In the genomic region with DNA sequence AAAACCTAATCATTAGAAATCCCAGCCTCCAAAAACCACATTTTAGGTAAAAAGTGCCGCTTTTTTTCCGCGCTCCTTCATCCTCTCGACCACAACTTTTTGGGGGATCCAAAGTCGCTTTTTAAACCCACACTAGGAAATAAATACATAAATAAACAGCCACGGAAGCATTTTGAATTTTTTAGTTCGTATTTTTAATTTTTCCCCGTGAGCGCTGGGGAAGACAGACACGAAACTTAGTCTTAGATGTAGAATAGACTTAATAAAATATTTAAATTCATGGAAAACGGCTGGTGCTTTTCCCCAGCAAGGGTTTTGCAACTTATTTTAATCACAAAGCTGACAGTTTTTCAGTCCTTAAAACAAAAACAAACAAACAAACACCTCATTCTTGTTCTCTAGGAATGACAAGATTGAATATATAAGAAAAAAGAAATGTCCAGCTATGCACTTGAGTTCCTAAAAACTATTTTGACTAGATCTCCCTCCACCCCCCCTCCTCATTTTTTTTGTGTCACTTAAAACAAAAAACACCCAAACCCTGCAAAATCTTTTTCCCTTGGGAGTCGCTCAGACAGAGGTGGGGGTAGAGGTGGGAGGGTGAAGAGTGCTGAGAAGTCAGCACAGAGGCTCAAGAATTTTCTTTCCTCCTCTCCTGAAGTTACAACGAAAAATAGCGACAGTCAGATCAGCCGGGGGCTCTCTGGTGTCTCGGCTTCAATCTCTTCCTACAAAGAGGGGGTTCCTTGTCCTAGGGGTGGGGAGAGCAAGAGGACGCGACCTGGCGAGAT, we compare ENCODE assay signal across 1 cellular context.
A peak's percentile ranks its signal among the peaks of the same experiment; 100 is the strongest.
TF ChIP-seq lines count a peak whose summit lies in the region.

No MANE protein-coding gene starts in this region.

TF ChIP-seq in K562, 482 proteins besides CTCF, POLR2A, EP300 and RAD21 (continued from another document):
- TF ChIP-seq SREBF1 (IDR thresholded peaks at IDR 0.05; ENCODE audit: borderline replicate concordance, low read depth, low read length) (no peak), ZNF41 (CRISPR knock-in tag; conservative IDR thresholded peaks at IDR 0.05) (no peak), IRF9 (tag; IDR thresholded peaks at IDR 0.05) (no peak), CBX8 (IDR thresholded peaks at IDR 0.05; ENCODE audit: borderline replicate concordance, extremely low read depth, low read depth, low read length, poor library complexity, severe bottlenecking) (peak; percentile 98), NFIX (CRISPR knock-in tag; IDR thresholded peaks at IDR 0.05; ENCODE audit: low read depth) (no peak), HLTF (IDR thresholded peaks at IDR 0.05) (no peak), CBX2 (IDR thresholded peaks at IDR 0.05; ENCODE audit: insufficient read depth, low read length, poor library complexity, severe bottlenecking) (peak; percentile 99), L3MBTL2 (IDR thresholded peaks at IDR 0.05) (no peak), BRCA1 (IDR thresholded peaks at IDR 0.05) (no peak), BRCA1 (CRISPR knock-in tag; IDR thresholded peaks at IDR 0.05) (no peak), SMAD3 (CRISPR knock-in tag; conservative IDR thresholded peaks at IDR 0.05) (no peak), NR4A1 (CRISPR knock-in tag; IDR thresholded peaks at IDR 0.05) (no peak), NR4A1 (tag; IDR thresholded peaks at IDR 0.05) (no peak), HDAC8 (tag; IDR thresholded peaks at IDR 0.05) (no peak), PML (IDR thresholded peaks at IDR 0.05; ENCODE audit: low read length) (no peak; the same call in 1 of the 2 replicates), RNF2 (IDR thresholded peaks at IDR 0.05) (peak; percentile 9; the same call in 1 of the 2 replicates)
- TF ChIP-seq, protein P1, sequence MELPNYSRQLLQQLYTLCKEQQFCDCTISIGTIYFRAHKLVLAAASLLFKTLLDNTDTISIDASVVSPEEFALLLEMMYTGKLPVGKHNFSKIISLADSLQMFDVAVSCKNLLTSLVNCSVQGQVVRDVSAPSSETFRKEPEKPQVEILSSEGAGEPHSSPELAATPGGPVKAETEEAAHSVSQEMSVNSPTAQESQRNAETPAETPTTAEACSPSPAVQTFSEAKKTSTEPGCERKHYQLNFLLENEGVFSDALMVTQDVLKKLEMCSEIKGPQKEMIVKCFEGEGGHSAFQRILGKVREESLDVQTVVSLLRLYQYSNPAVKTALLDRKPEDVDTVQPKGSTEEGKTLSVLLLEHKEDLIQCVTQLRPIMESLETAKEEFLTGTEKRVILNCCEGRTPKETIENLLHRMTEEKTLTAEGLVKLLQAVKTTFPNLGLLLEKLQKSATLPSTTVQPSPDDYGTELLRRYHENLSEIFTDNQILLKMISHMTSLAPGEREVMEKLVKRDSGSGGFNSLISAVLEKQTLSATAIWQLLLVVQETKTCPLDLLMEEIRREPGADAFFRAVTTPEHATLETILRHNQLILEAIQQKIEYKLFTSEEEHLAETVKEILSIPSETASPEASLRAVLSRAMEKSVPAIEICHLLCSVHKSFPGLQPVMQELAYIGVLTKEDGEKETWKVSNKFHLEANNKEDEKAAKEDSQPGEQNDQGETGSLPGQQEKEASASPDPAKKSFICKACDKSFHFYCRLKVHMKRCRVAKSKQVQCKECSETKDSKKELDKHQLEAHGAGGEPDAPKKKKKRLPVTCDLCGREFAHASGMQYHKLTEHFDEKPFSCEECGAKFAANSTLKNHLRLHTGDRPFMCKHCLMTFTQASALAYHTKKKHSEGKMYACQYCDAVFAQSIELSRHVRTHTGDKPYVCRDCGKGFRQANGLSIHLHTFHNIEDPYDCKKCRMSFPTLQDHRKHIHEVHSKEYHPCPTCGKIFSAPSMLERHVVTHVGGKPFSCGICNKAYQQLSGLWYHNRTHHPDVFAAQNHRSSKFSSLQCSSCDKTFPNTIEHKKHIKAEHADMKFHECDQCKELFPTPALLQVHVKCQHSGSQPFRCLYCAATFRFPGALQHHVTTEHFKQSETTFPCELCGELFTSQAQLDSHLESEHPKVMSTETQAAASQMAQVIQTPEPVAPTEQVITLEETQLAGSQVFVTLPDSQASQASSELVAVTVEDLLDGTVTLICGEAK (IDR thresholded peaks at IDR 0.05) = peak; percentile 48; the same call in 1 of the 2 replicates
- TF ChIP-seq, protein P1 (CRISPR knock-in tag; IDR thresholded peaks at IDR 0.05) = no peak
- TF ChIP-seq, protein P2, sequence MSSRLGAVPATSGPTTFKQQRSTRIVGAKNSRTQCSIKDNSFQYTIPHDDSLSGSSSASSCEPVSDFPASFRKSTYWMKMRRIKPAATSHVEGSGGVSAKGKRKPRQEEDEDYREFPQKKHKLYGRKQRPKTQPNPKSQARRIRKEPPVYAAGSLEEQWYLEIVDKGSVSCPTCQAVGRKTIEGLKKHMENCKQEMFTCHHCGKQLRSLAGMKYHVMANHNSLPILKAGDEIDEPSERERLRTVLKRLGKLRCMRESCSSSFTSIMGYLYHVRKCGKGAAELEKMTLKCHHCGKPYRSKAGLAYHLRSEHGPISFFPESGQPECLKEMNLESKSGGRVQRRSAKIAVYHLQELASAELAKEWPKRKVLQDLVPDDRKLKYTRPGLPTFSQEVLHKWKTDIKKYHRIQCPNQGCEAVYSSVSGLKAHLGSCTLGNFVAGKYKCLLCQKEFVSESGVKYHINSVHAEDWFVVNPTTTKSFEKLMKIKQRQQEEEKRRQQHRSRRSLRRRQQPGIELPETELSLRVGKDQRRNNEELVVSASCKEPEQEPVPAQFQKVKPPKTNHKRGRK (tag; IDR thresholded peaks at IDR 0.05) = peak; percentile 11; the same call in 1 of the 2 replicates
